In the genomic region with DNA sequence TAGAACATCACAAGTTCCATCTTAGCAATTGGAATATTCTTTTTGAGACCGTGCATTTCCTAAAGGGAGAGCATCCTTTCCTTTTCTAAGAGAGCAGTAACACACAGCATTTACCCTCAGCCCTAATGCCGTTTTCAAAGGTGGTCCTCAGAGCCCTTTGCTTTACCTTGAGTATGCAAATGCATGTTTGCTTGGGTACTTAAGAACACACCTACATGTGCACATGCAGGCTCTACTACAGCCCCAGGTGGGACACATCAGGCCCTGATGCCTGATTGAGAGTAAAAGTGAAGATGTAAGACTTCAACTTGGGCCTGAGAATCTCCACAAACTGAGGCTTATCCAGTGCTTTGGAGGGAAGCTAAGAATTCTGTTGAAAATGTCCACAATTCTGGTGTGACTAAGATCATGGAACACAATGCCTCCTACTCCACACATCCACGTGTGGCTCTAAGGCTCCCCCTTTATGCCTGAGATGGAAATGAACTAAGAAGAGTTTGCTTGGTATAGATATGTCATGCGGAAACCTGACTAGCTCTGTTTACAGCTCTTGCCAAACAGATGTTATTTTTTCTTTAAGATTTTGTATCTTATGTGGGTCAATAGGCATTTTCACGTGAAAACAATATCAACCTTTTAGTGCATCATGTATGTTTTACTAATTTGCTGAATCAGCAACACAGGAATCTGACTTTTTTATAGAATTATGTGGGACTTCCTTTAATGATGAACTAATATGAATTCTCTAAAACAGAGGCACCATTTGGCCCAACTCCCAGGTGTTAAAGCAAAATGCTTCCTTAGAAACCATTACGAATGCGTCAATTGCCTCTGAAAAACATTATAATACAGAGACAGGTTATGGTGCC, we compare ENCODE assay signal across 8 cellular contexts. TPM values are rescaled to one million over a fixed set of nuclear protein-coding genes. Genes with fewer than 3 reads are reported as not detected.
DNase-seq lines count a peak whose midpoint lies in the region; ATAC-seq and TF ChIP-seq lines count a peak whose summit lies in the region.

No MANE protein-coding gene starts in this region.

- peak overlapping the region; percentile 21 for H3K9ac ChIP-seq in neuronal stem cell (ENCODE audit: low read depth, low read length, poor library complexity)

- WGBS in neuronal stem cell (ENCODE audit: extremely low coverage in 2 of 2, insufficient read length in 2 of 2, insufficient replicate concordance in 1 of 2), 2 donors, result no CpG with 5 or more reads among the region's 7 CpGs

- no peaks in the 10 kb centered on the region for H3K36me3 Mint-ChIP-seq in activated T-helper 2 cell treated with anti-CD3 and anti-CD28 coated beads, Interferon-gamma antibody, Interleukin-2, Interleukin-4, amounts not matched to agents 10 μg/mL and 5 μg/mL and 100 μg/mL, durations not matched to agents 14 hours and 24 hours and 36 hours (ENCODE audit: low read depth)

- no peak overlapping the region for H2BK5ac ChIP-seq in neuronal stem cell (ENCODE audit: low read length)

- H3K14ac ChIP-seq in neuronal stem cell (ENCODE audit: low read length), result no peak overlapping the region

- H3K9me3 ChIP-seq in breast epithelium, result no peaks in the 10 kb centered on the region
- H3K9me3 ChIP-seq in neuronal stem cell (replicated peaks in 1 of 2; ENCODE audit: control insufficient read depth in 2 of 2, insufficient read depth in 1 of 2, low read depth in 1 of 2, low read length in 2 of 2), result no peaks in the 10 kb centered on the region

- no peak for ATAC-seq in GM19463 (IDR thresholded peaks at IDR 0.05; ENCODE audit: unreplicated experiment)

- no peak overlapping the region for H4K91ac ChIP-seq in neuronal stem cell (ENCODE audit: low read depth, low read length, poor library complexity)

- H2BK12ac ChIP-seq in neuronal stem cell (ENCODE audit: low read length), result no peak overlapping the region

- no peaks in the 10 kb centered on the region for H3K4me1 Mint-ChIP-seq in activated T-helper 2 cell treated with anti-CD3 and anti-CD28 coated beads, Interferon-gamma antibody, Interleukin-2, Interleukin-4, amounts not matched to agents 10 μg/mL and 5 μg/mL and 100 μg/mL, durations not matched to agents 14 hours and 24 hours and 36 hours (ENCODE audit: low read depth)

- H2AK5ac ChIP-seq in neuronal stem cell (ENCODE audit: low read depth, low read length), result no peak overlapping the region

- H3K27ac ChIP-seq in breast epithelium (no peak overlapping the region), neuronal stem cell (replicated peaks; ENCODE audit: low read length) (no peak overlapping the region)

- no peak overlapping the region for H3K4me3 Mint-ChIP-seq in activated T-helper 2 cell treated with anti-CD3 and anti-CD28 coated beads, Interferon-gamma antibody, Interleukin-2, Interleukin-4, amounts not matched to agents 10 μg/mL and 5 μg/mL and 100 μg/mL, durations not matched to agents 14 hours and 24 hours and 36 hours (ENCODE audit: low read depth)

- peak; percentile 69 for DNase-seq in ELR (ENCODE audit: low read depth)
- DNase-seq in NCI-H1694 (lab: John Stamatoyannopoulos, UW), result peak; percentile 44
- DNase-seq in breast epithelium (ENCODE audit: low spot score in 2 of 2), result no peak
- DNase-seq in neuronal stem cell (ENCODE audit: low spot score), result no peak
- no peak for DNase-seq in activated effector memory CD4-positive, alpha-beta T cell treated with Interleukin-2 at 50 U/mL for 16 hours
- no peak for DNase-seq in activated T-helper 2 cell treated with anti-CD3 and anti-CD28 coated beads, Interferon-gamma antibody, Interleukin-2, Interleukin-4, amounts not matched to agents 10 μg/mL and 5 μg/mL and 100 μg/mL, durations not matched to agents 14 hours and 24 hours and 36 hours (ENCODE audit: low spot score)
- DNase-seq in NCI-H146 treated with DMSO at 0.1 percent for 48 hours (lab: John Stamatoyannopoulos, UW; ENCODE audit: unreplicated experiment), result no peak

- H3K23ac ChIP-seq in neuronal stem cell (ENCODE audit: low read depth, low read length, poor library complexity), result no peak overlapping the region

- no peak overlapping the region for H3K27ac Mint-ChIP-seq in activated T-helper 2 cell treated with anti-CD3 and anti-CD28 coated beads, Interferon-gamma antibody, Interleukin-2, Interleukin-4, amounts not matched to agents 10 μg/mL and 5 μg/mL and 100 μg/mL, durations not matched to agents 14 hours and 24 hours and 36 hours

- H4K8ac ChIP-seq in neuronal stem cell (ENCODE audit: low read depth, low read length), result no peak overlapping the region

- H3K36me3 ChIP-seq in breast epithelium (peaks cover 3% of the 10 kb centered on the region), neuronal stem cell (replicated peaks in 1 of 2; ENCODE audit: control insufficient read depth in 2 of 2, insufficient read depth in 2 of 2, low read length in 2 of 2) (peaks cover 0 to 24% of the 10 kb centered on the region in 2 donors)

- H2AFZ ChIP-seq in neuronal stem cell (ENCODE audit: low read length), result no peak overlapping the region

- H3K27me3 ChIP-seq in breast epithelium, result no peaks in the 10 kb centered on the region
- H3K27me3 ChIP-seq in neuronal stem cell (ENCODE audit: control insufficient read depth in 3 of 3, insufficient read depth in 3 of 3, low read depth in 1 of 3, low read length in 3 of 3), result peaks cover 0 to 2% (median 0%) of the 10 kb centered on the region in 3 experiments

- no peaks in the 10 kb centered on the region for H3K9me3 Mint-ChIP-seq in activated T-helper 2 cell treated with anti-CD3 and anti-CD28 coated beads, Interferon-gamma antibody, Interleukin-2, Interleukin-4, amounts not matched to agents 10 μg/mL and 5 μg/mL and 100 μg/mL, durations not matched to agents 14 hours and 24 hours and 36 hours

- intact Hi-C loops in breast epithelium (cut with DNase I; ENCODE audit: low total_unique reads), result no loop called here
- intact Hi-C loops in activated T-helper 2 cell treated with anti-CD3 and anti-CD28 coated beads, Interferon-gamma antibody, Interleukin-2, Interleukin-4, amounts not matched to agents 10 μg/mL and 5 μg/mL and 100 μg/mL, durations not matched to agents 14 hours and 24 hours and 36 hours (cut with micrococcal nuclease), result no loop called here

- H3K4me3 ChIP-seq in breast epithelium (no peak overlapping the region), neuronal stem cell (ENCODE audit: low read length in 2 of 2) (no peak overlapping the region)

- H3K4me2 ChIP-seq in neuronal stem cell (ENCODE audit: insufficient read depth, low read length, poor library complexity, severe bottlenecking), result no peak overlapping the region

- H3K4ac ChIP-seq in neuronal stem cell (ENCODE audit: low read length), result no peak overlapping the region

- no peak for TF ChIP-seq POLR2A in breast epithelium (IDR thresholded peaks at IDR 0.05)

- peak in 2 of 3 donors; percentile 39 to 50 for TF ChIP-seq CTCF in breast epithelium (IDR thresholded peaks at IDR 0.05)

- H2BK15ac ChIP-seq in neuronal stem cell (ENCODE audit: low read length), result no peak overlapping the region

- H3K18ac ChIP-seq in neuronal stem cell (ENCODE audit: low read length), result peak overlapping the region; percentile 6

- H3K4me1 ChIP-seq in breast epithelium, result no peaks in the 10 kb centered on the region
- H3K4me1 ChIP-seq in neuronal stem cell (ENCODE audit: control insufficient read depth in 2 of 2, insufficient read depth in 1 of 2, low read depth in 1 of 2, low read length in 2 of 2), result no peaks in the 10 kb centered on the region

- no peak overlapping the region for H2BK120ac ChIP-seq in neuronal stem cell (ENCODE audit: low read depth, low read length)

- peaks cover 21% of the 10 kb centered on the region for H3K27me3 Mint-ChIP-seq in activated T-helper 2 cell treated with anti-CD3 and anti-CD28 coated beads, Interferon-gamma antibody, Interleukin-2, Interleukin-4, amounts not matched to agents 10 μg/mL and 5 μg/mL and 100 μg/mL, durations not matched to agents 14 hours and 24 hours and 36 hours (ENCODE audit: low read depth)

- H3K79me1 ChIP-seq in neuronal stem cell (ENCODE audit: low read depth, low read length), result no peaks in the 10 kb centered on the region

RNA-seq across cellular contexts. Expression of a gene that starts 48.9 kb away (rescaled TPM):
- 10 to 100 TPM; 17.7 to 38.7 (median 20.9) TPM for total RNA-seq in breast epithelium
- 10.9 TPM for polyA plus RNA-seq in neuronal stem cell (2013, experiment 1 of 2)
- polyA plus RNA-seq in neuronal stem cell (2013, experiment 2 of 2), result 10.8 TPM
- total RNA-seq in activated T-helper 2 cell treated with anti-CD3 and anti-CD28 coated beads, Interferon-gamma antibody, Interleukin-2, Interleukin-4, amounts not matched to agents 10 μg/mL and 5 μg/mL and 100 μg/mL, durations not matched to agents 14 hours and 24 hours and 36 hours, result 9.8 and 10.7 TPM in 2 replicates

Comparison
In these comparisons a context has a peak if more than half of its experiments do, and no peak if none do; other contexts are left out.
1. DNase-seq: peak in ELR (single experiment) and NCI-H1694 (single experiment); none in breast epithelium (0 of 2), neuronal stem cell (single experiment), activated effector memory CD4-positive, alpha-beta T cell treated with Interleukin-2 at 50 U/mL for 16 hours (single experiment), activated T-helper 2 cell treated with anti-CD3 and anti-CD28 coated beads, Interferon-gamma antibody, Interleukin-2, Interleukin-4, amounts not matched to agents 10 μg/mL and 5 μg/mL and 100 μg/mL, durations not matched to agents 14 hours and 24 hours and 36 hours (single experiment) and NCI-H146 treated with DMSO at 0.1 percent for 48 hours (single experiment).